ENCODE assay signal across 22 cellular contexts in genomic region chr5:131973089-131973712, GRCh38. TPM values are rescaled to one million over a fixed set of nuclear protein-coding genes. Genes with fewer than 3 reads are reported as not detected.
DNase-seq lines count a peak whose midpoint lies in the region; ATAC-seq and TF ChIP-seq lines count a peak whose summit lies in the region.
"Had no signal": no experiment of that assay in that cellular context is flagged by ENCODE, and none has a peak within 500 bp of the region (broad histone marks: within the 10 kb centered on the region; RNA-seq: fewer than 3 reads in every experiment).

No MANE protein-coding gene starts in this region.

- H3K4me1 Mint-ChIP-seq in activated naive CD8-positive, alpha-beta T cell (ENCODE audit: low read depth) = peaks cover 76% of the 10 kb centered on the region
- peaks cover 40% of the 10 kb centered on the region for H3K4me1 Mint-ChIP-seq in activated naive CD8-positive, alpha-beta T cell treated with anti-CD3 and anti-CD28 coated beads, Interleukin-2, amount 50 U/mL, for 24 hours
- H3K4me1 Mint-ChIP-seq in effector memory CD8-positive, alpha-beta T cell (ENCODE audit: low read depth in 2 of 2) = peaks cover 32 to 51% of the 10 kb centered on the region in 2 donors
- H3K4me1 Mint-ChIP-seq in osteocyte (ENCODE audit: unreplicated experiment) = no peaks in the 10 kb centered on the region

- H3K9me3 Mint-ChIP-seq in activated naive CD8-positive, alpha-beta T cell (ENCODE audit: low read depth) = no peaks in the 10 kb centered on the region
- no peaks in the 10 kb centered on the region for H3K9me3 Mint-ChIP-seq in activated naive CD8-positive, alpha-beta T cell treated with anti-CD3 and anti-CD28 coated beads, Interleukin-2, amount 50 U/mL, for 24 hours
- H3K9me3 Mint-ChIP-seq in effector memory CD8-positive, alpha-beta T cell = no peaks in the 10 kb centered on the region
- H3K9me3 Mint-ChIP-seq in osteocyte (ENCODE audit: unreplicated experiment) = no peaks in the 10 kb centered on the region
- H3K9me3 Mint-ChIP-seq: H9 had no signal

- peak overlapping the region in 1 of 4 donors; percentile 13 for H3K27ac ChIP-seq in Peyer's patch
- H3K27ac ChIP-seq: BLaER1, PC-9 had no signal

- H3K4me3 ChIP-seq in H7 (ENCODE audit: insufficient read depth, low read depth, low read length) = no peak overlapping the region
- no peak overlapping the region for H3K4me3 ChIP-seq in Peyer's patch
- H3K4me3 ChIP-seq: BLaER1, PC-9 had no signal

- H3K36me3 ChIP-seq in H7 (replicated peaks; ENCODE audit: control insufficient read depth, insufficient read depth, low read length) = no peaks in the 10 kb centered on the region
- no peaks in the 10 kb centered on the region for H3K36me3 ChIP-seq in Peyer's patch
- H3K36me3 ChIP-seq: BLaER1 had no signal

- TF ChIP-seq CTCF in osteocyte (IDR thresholded peaks at IDR 0.05) = no peak
- TF ChIP-seq CTCF in Peyer's patch (IDR thresholded peaks at IDR 0.05) = no peak

- no peak for ATAC-seq in activated naive CD8-positive, alpha-beta T cell treated with anti-CD3 and anti-CD28 coated beads, Interleukin-2, amount 50 U/mL, for 24 hours
- ATAC-seq in effector memory CD8-positive, alpha-beta T cell (replicated peaks) = no peak
- ATAC-seq in HG02870 (IDR thresholded peaks at IDR 0.05; ENCODE audit: unreplicated experiment) = no peak

- H3K9me3 ChIP-seq in Peyer's patch = no peaks in the 10 kb centered on the region
- H3K9me3 ChIP-seq: BLaER1 had no signal

- TF ChIP-seq POLR2A in Peyer's patch (IDR thresholded peaks at IDR 0.05) = no peak

- no peaks in the 10 kb centered on the region for H3K27me3 ChIP-seq in H7 (ENCODE audit: control insufficient read depth, insufficient read depth, low read length)
- H3K27me3 ChIP-seq in Peyer's patch = no peaks in the 10 kb centered on the region
- H3K27me3 ChIP-seq: BLaER1 had no signal

- peaks cover 0 to 11% (median 0%) of the 10 kb centered on the region in 4 donors for H3K4me1 ChIP-seq in Peyer's patch

- no peak for DNase-seq in activated naive CD8-positive, alpha-beta T cell treated with anti-CD3 and anti-CD28 coated beads, Interleukin-2, amount 50 U/mL, for 24 hours
- DNase-seq in D341Med (ENCODE audit: low spot score) (peak; percentile 8), osteocyte (ENCODE audit: extremely low spot score, unreplicated experiment) (peak; percentile 57), H7 (no peak), Peyer's patch (no peak)
- no peak for DNase-seq in effector memory CD8-positive, alpha-beta T cell
- DNase-seq: DMS153, GDM1, H9, IMR-90, NCI-H1417, NCI-H187, NCI-H2107, NCI-H226, NCI-H524, PC-9 had no signal

- H3K27ac Mint-ChIP-seq in activated naive CD8-positive, alpha-beta T cell = peak overlapping the region; percentile 42
- no peak overlapping the region for H3K27ac Mint-ChIP-seq in activated naive CD8-positive, alpha-beta T cell treated with anti-CD3 and anti-CD28 coated beads, Interleukin-2, amount 50 U/mL, for 24 hours
- H3K27ac Mint-ChIP-seq in effector memory CD8-positive, alpha-beta T cell = peak overlapping the region; percentile 89 to 97
- H3K27ac Mint-ChIP-seq in osteocyte (ENCODE audit: unreplicated experiment) = no peak overlapping the region
- H3K27ac Mint-ChIP-seq: H9 had no signal

- no peak overlapping the region for H3K4me3 Mint-ChIP-seq in activated naive CD8-positive, alpha-beta T cell
- no peak overlapping the region for H3K4me3 Mint-ChIP-seq in activated naive CD8-positive, alpha-beta T cell treated with anti-CD3 and anti-CD28 coated beads, Interleukin-2, amount 50 U/mL, for 24 hours
- H3K4me3 Mint-ChIP-seq in effector memory CD8-positive, alpha-beta T cell = peak overlapping the region; percentile 17 to 43
- H3K4me3 Mint-ChIP-seq in osteocyte (ENCODE audit: unreplicated experiment) = no peak overlapping the region
- H3K4me3 Mint-ChIP-seq: H9 had no signal

- H3K36me3 Mint-ChIP-seq in activated naive CD8-positive, alpha-beta T cell = peaks cover 11% of the 10 kb centered on the region
- peaks cover 2% of the 10 kb centered on the region for H3K36me3 Mint-ChIP-seq in activated naive CD8-positive, alpha-beta T cell treated with anti-CD3 and anti-CD28 coated beads, Interleukin-2, amount 50 U/mL, for 24 hours (ENCODE audit: low read depth)
- H3K36me3 Mint-ChIP-seq in effector memory CD8-positive, alpha-beta T cell (ENCODE audit: insufficient read depth) = peaks cover 15% of the 10 kb centered on the region
- H3K36me3 Mint-ChIP-seq in osteocyte (ENCODE audit: unreplicated experiment) = no peaks in the 10 kb centered on the region

- H3K27me3 Mint-ChIP-seq in activated naive CD8-positive, alpha-beta T cell = no peaks in the 10 kb centered on the region
- no peaks in the 10 kb centered on the region for H3K27me3 Mint-ChIP-seq in activated naive CD8-positive, alpha-beta T cell treated with anti-CD3 and anti-CD28 coated beads, Interleukin-2, amount 50 U/mL, for 24 hours
- no peaks in the 10 kb centered on the region for H3K27me3 Mint-ChIP-seq in effector memory CD8-positive, alpha-beta T cell
- H3K27me3 Mint-ChIP-seq in osteocyte (ENCODE audit: unreplicated experiment) = peaks cover 6% of the 10 kb centered on the region

RNA-seq across cellular contexts. Expression of gene MEIKIN, which starts 27.7 kb away (rescaled TPM):
- total RNA-seq in osteocyte (not detected in 2 replicates), Peyer's patch (not detected)
- total RNA-seq in H7 (2014; rRNA removed; shearing (Covaris generic)) = not detected in 2 replicates
- total RNA-seq: A673, Daoy, H9, IMR-90, M059J, PC-9 had no signal

RNA-seq across cellular contexts. Expression of gene ACSL6, which starts 38.3 kb away (rescaled TPM):
- total RNA-seq in osteocyte (not detected in 2 replicates), Peyer's patch (10 to 100 TPM in 1 of 4 donors, 1 to 10 TPM in 2, not detected in 1; 1.1 to 12.4 (median 7.4) TPM)
- 0.28 and 0.85 TPM in 2 replicates for total RNA-seq in H7 (2014; rRNA removed; shearing (Covaris generic))
- total RNA-seq: A673, IMR-90, M059J, PC-9 had no signal

Comparison
In these comparisons a context has a peak if more than half of its experiments do, and no peak if none do; other contexts are left out.
1. H3K27ac Mint-ChIP-seq: peak in activated naive CD8-positive, alpha-beta T cell (single experiment) and effector memory CD8-positive, alpha-beta T cell (2 of 2); none in activated naive CD8-positive, alpha-beta T cell treated with anti-CD3 and anti-CD28 coated beads, Interleukin-2, amount 50 U/mL, for 24 hours (single experiment) and osteocyte (single experiment).
2. H3K4me3 Mint-ChIP-seq: peak in effector memory CD8-positive, alpha-beta T cell (2 of 2); none in activated naive CD8-positive, alpha-beta T cell (single experiment), activated naive CD8-positive, alpha-beta T cell treated with anti-CD3 and anti-CD28 coated beads, Interleukin-2, amount 50 U/mL, for 24 hours (single experiment) and osteocyte (single experiment).
3. DNase-seq: peak in D341Med (single experiment) and osteocyte (single experiment); none in activated naive CD8-positive, alpha-beta T cell treated with anti-CD3 and anti-CD28 coated beads, Interleukin-2, amount 50 U/mL, for 24 hours (single experiment), effector memory CD8-positive, alpha-beta T cell (0 of 3), H7 (single experiment) and Peyer's patch (0 of 3).